Comparison of ENCODE assay signal across 8 cellular contexts in genomic region chr22:50190182-50190951, GRCh38. TPM values are rescaled to one million over a fixed set of nuclear protein-coding genes. Genes with fewer than 3 reads are reported as not detected.
A peak's percentile ranks its signal among the peaks of the same experiment; 100 is the strongest.
DNase-seq lines count a peak whose midpoint lies in the region; ATAC-seq lines count a peak whose summit lies in the region.

No MANE protein-coding gene starts in this region.

- no CpG with 5 or more reads among the region's 43 CpGs for WGBS in mesendoderm (ENCODE audit: extremely low coverage, insufficient coverage, low lambda C conversion rate)

- H3K4me1 ChIP-seq in duodenal mucosa (ENCODE audit: control insufficient read depth in 1 of 2, insufficient read depth in 2 of 2, low read length in 2 of 2) (peaks cover 38 to 60% of the 10 kb centered on the region in 2 donors), mesendoderm (ENCODE audit: control insufficient read depth, low read depth, low read length) (peaks cover 2% of the 10 kb centered on the region)

- H3K4me3 ChIP-seq in duodenal mucosa (ENCODE audit: low read depth in 1 of 2, low read length in 2 of 2) (peak overlapping the region; percentile 70 to 77), mesendoderm (ENCODE audit: low read length) (no peak overlapping the region)

- H3K4me2 ChIP-seq in mesendoderm (ENCODE audit: low read length), result peak overlapping the region; percentile 9

- H3K27me3 ChIP-seq in duodenal mucosa (ENCODE audit: control insufficient read depth in 1 of 2, insufficient read depth in 2 of 2, low read length in 2 of 2), result no peaks in the 10 kb centered on the region
- no peaks in the 10 kb centered on the region for H3K27me3 ChIP-seq in mesendoderm (ENCODE audit: insufficient read depth, low read length, poor library complexity)

- peak overlapping the region; percentile 85 for H3K27ac ChIP-seq in duodenal mucosa (ENCODE audit: low read depth, low read length)
- no peak overlapping the region for H3K27ac ChIP-seq in mesendoderm (ENCODE audit: low read depth, low read length)

- DNase-seq in ELF-1 (ENCODE audit: low read depth, low spot score) (peak; percentile 88), NCI-H1092 treated with DMSO at 0.1 percent for 48 hours (lab: John Stamatoyannopoulos, UW) (peak; percentile 32), mesendoderm (peak; percentile 75), NCI-H146 (lab: John Stamatoyannopoulos, UW) (no peak)
- peak; percentile 80 for DNase-seq in activated CD4-positive, alpha-beta T cell treated with anti-CD3 and anti-CD28 coated beads, Interleukin-2, amount 50 U/mL, for 1 hour
- peak; percentile 31 to 63 for DNase-seq in stimulated activated CD8-positive, alpha-beta memory T cell treated with anti-CD3 and anti-CD28 coated beads, Interleukin-4, amount 100 ng/mL, for 4 hours (ENCODE audit: low read depth in 2 of 2, low spot score in 1 of 2)

- no peak overlapping the region for H2AK5ac ChIP-seq in mesendoderm (ENCODE audit: low read length)

- H3K9ac ChIP-seq in duodenal mucosa (ENCODE audit: low read depth in 1 of 2, low read length in 2 of 2), result peak overlapping the region; percentile 67 to 89
- peak overlapping the region; percentile 57 for H3K9ac ChIP-seq in mesendoderm (ENCODE audit: low read length)

- peak overlapping the region; percentile 82 for H3K56ac ChIP-seq in mesendoderm (ENCODE audit: low read length)

- no peak overlapping the region for H2BK15ac ChIP-seq in mesendoderm (replicated peaks; ENCODE audit: low read depth)

- peaks cover 15% of the 10 kb centered on the region for H3K79me1 ChIP-seq in mesendoderm (ENCODE audit: low read length)

- no peak overlapping the region for H4K5ac ChIP-seq in mesendoderm (ENCODE audit: low read length)

- peaks cover 9 to 23% of the 10 kb centered on the region in 2 donors for H3K36me3 ChIP-seq in duodenal mucosa (ENCODE audit: control insufficient read depth in 1 of 2, insufficient read depth in 2 of 2, low read length in 2 of 2)
- H3K36me3 ChIP-seq in mesendoderm (ENCODE audit: control insufficient read depth, insufficient read depth, low read length), result peaks cover 7% of the 10 kb centered on the region

- H3K18ac ChIP-seq in mesendoderm (ENCODE audit: low read length), result peak overlapping the region; percentile 8

- H4K8ac ChIP-seq in mesendoderm (ENCODE audit: low read depth, low read length), result no peak overlapping the region

- H3K79me2 ChIP-seq in mesendoderm (ENCODE audit: control insufficient read depth, insufficient read depth, low read length), result peaks cover 16% of the 10 kb centered on the region

- H2BK5ac ChIP-seq in mesendoderm (ENCODE audit: low read length), result no peak overlapping the region

- H2BK120ac ChIP-seq in mesendoderm (ENCODE audit: low read depth, low read length), result no peak overlapping the region

- peak overlapping the region; percentile 48 for H3K4ac ChIP-seq in mesendoderm (ENCODE audit: low read depth, low read length)

- peak; percentile 35 for ATAC-seq in GM21786 (IDR thresholded peaks at IDR 0.05; ENCODE audit: unreplicated experiment)

- peak overlapping the region; percentile 45 for H3K23ac ChIP-seq in mesendoderm (ENCODE audit: low read length)

- H3K9me3 ChIP-seq in duodenal mucosa (ENCODE audit: control insufficient read depth in 1 of 2, low read length in 2 of 2), result no peaks in the 10 kb centered on the region

RNA-seq across cellular contexts. Expression of gene TRABD, which starts 4.7 kb away (rescaled TPM):
- 34.7 TPM for polyA plus RNA-seq in mesendoderm (2013, experiment 1 of 2)
- polyA plus RNA-seq in mesendoderm (2013, experiment 2 of 2), result 35.7 TPM

RNA-seq across cellular contexts. Expression of gene SELENOO, which starts 10.4 kb away (rescaled TPM):
- 8.4 TPM for polyA plus RNA-seq in mesendoderm (2013, experiment 1 of 2)
- 8.9 TPM for polyA plus RNA-seq in mesendoderm (2013, experiment 2 of 2)

RNA-seq across cellular contexts. Expression of gene PANX2, which starts 19.8 kb away (rescaled TPM):
- 1.1 TPM for polyA plus RNA-seq in mesendoderm (2013, experiment 1 of 2)
- polyA plus RNA-seq in mesendoderm (2013, experiment 2 of 2), result 1.1 TPM

RNA-seq across cellular contexts. Expression of gene TUBGCP6, which starts 54.5 kb away (rescaled TPM):
- polyA plus RNA-seq in mesendoderm (2013, experiment 1 of 2), result 8.0 TPM
- 7.6 TPM for polyA plus RNA-seq in mesendoderm (2013, experiment 2 of 2)
